In the genomic region with DNA sequence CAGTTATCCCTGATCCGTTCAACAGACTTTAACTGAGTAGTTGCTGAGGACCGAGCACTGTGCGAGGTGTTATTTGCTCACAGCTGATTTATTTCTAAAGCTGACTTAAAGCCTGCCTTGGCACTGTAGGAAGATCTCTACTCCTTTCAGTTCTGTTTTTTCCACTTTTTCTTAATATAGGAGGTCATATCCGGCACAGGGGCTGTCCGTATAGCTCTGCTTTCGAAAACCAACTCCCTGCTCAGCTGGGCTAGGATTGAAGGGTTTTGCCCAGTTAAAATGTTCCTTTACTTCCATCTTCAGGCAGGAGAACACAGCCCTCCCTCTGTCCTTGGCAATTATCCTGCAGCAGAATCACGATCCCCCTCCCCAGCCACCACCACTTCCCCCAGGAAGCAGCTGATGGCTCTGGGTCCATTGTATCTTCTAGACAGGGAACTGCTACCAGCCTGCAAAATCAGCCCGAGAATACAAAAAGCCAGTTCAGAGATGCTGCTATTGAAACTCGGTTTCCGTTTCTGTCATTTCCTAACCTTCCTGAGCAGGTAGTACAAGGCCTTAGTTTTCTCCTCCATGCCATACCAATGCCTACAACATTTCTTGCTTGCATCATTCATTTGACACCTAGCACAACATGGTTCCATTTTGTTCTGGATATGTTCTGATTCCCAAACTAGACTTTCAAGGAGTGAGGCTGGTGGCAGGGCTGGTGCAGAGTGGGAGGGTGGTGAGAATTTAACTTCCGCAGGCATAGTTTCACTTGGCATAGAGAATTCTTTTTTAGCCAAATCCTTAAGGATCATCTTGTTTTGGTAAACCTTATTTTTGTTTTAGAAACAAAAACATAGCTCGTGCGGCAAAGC, we compare ENCODE assay signal across 20 cellular contexts. TPM values are rescaled to one million over a fixed set of nuclear protein-coding genes. Genes with fewer than 3 reads are reported as not detected.
DNase-seq lines count a peak whose midpoint lies in the region; ATAC-seq and TF ChIP-seq lines count a peak whose summit lies in the region.
"Had no signal": no experiment of that assay in that cellular context is flagged by ENCODE, and none has a peak within 500 bp of the region (broad histone marks: within the 10 kb centered on the region; RNA-seq: fewer than 3 reads in every experiment).

No MANE protein-coding gene starts in this region.

- no peak overlapping the region for H3K4me3 ChIP-seq in PC-9
- H3K4me3 ChIP-seq: GM12878, lower lobe of right lung, neural progenitor cell had no signal

- CTCF ChIA-PET in PC-9 (lab: Charles Lee), result no interaction called here

- peaks cover 12% of the 10 kb centered on the region for H3K4me1 Mint-ChIP-seq in CD14-positive monocyte
- peaks cover 7% of the 10 kb centered on the region for H3K4me1 Mint-ChIP-seq in stimulated activated memory B cell treated with anti-CD40 and anti-IgM and Interleukin-4, amounts not matched to agents 10 μg/mL and 1 μg/mL and 100 μg/mL, for 72 hours

- H3K4me1 ChIP-seq in PC-9 (replicated peaks; ENCODE audit: insufficient read depth), result peaks cover 10% of the 10 kb centered on the region
- H3K4me1 ChIP-seq: BE2C, lower lobe of right lung had no signal

- H3K9me3 Mint-ChIP-seq in CD14-positive monocyte, result no peaks in the 10 kb centered on the region
- H3K9me3 Mint-ChIP-seq in stimulated activated memory B cell treated with anti-CD40 and anti-IgM and Interleukin-4, amounts not matched to agents 10 μg/mL and 1 μg/mL and 100 μg/mL, for 72 hours, result no peaks in the 10 kb centered on the region
- H3K9me3 Mint-ChIP-seq: activated T-cell treated with anti-CD3 and anti-CD28 coated beads, Interleukin-2, amount 50 U/mL, for 24 hours had no signal

- no peaks in the 10 kb centered on the region for H3K9me2 ChIP-seq in PC-9 (ENCODE audit: insufficient read depth)

- intact Hi-C loops in CD14-positive monocyte (cut with micrococcal nuclease) (no loop called here), PC-9 (cut with micrococcal nuclease; ENCODE audit: unreplicated experiment) (no loop called here)

- no peak overlapping the region for H3K4me2 ChIP-seq in PC-9
- H3K4me2 ChIP-seq: neural progenitor cell had no signal

- H3K27ac Mint-ChIP-seq in CD14-positive monocyte, result peak overlapping the region in 2 of 7 donors; percentile 3 to 55
- H3K27ac Mint-ChIP-seq in stimulated activated memory B cell treated with anti-CD40 and anti-IgM and Interleukin-4, amounts not matched to agents 10 μg/mL and 1 μg/mL and 100 μg/mL, for 72 hours, result no peak overlapping the region
- H3K27ac Mint-ChIP-seq: activated T-cell treated with anti-CD3 and anti-CD28 coated beads, Interleukin-2, amount 50 U/mL, for 24 hours; neural progenitor cell had no signal

- H3K27me3 ChIP-seq in PC-9 (ENCODE audit: insufficient read depth, low read depth), result no peaks in the 10 kb centered on the region
- H3K27me3 ChIP-seq: neural progenitor cell had no signal

- H3K36me3 Mint-ChIP-seq in CD14-positive monocyte, result no peaks in the 10 kb centered on the region
- H3K36me3 Mint-ChIP-seq in stimulated activated memory B cell treated with anti-CD40 and anti-IgM and Interleukin-4, amounts not matched to agents 10 μg/mL and 1 μg/mL and 100 μg/mL, for 72 hours, result no peaks in the 10 kb centered on the region
- H3K36me3 Mint-ChIP-seq: neural progenitor cell had no signal

- POLR2A ChIA-PET in PC-9 (lab: Charles Lee; ENCODE audit: unreplicated experiment), result interaction anchor here (0.6 kb wide), 1 partner anchor 77 kb away, joined by 6 read pairs; no protein-coding TSS in a partner anchor

- no peak for DNase-seq in CD14-positive monocyte (ENCODE audit: low spot score)
- peak; percentile 44 for DNase-seq in NOMO-1 treated with DMSO at 0.1 percent for 48 hours (lab: John Stamatoyannopoulos, UW; ENCODE audit: unreplicated experiment)
- peak in 8 of 61 donors; percentile 10 to 32 (median 18) for DNase-seq in caudate nucleus (lab: John Stamatoyannopoulos, UW)
- DNase-seq in NCI-H526 treated with DMSO at 0.1 percent for 48 hours (lab: John Stamatoyannopoulos, UW), result no peak
- no peak for DNase-seq in OCI-M2 (lab: John Stamatoyannopoulos, UW; ENCODE audit: unreplicated experiment)
- DNase-seq in PC-9, result no peak
- DNase-seq: activated naive CD4-positive, alpha-beta T cell; activated T-cell treated with anti-CD3 and anti-CD28 coated beads, Interleukin-2, amount 50 U/mL, for 24 hours; BE2C; cortex of kidney; H7; kidney; lower lobe of right lung; NCI-H1092; NCI-H1930; T-helper 1 cell had no signal

- no TSS peak for BruUV-seq in PC-9 (replicated peaks; lab: Mats Ljungman, UMichigan)

- no peaks in the 10 kb centered on the region for H3F3A ChIP-seq in PC-9 (ENCODE audit: insufficient read depth, low read depth)

- H2AFZ ChIP-seq in PC-9, result no peak overlapping the region

- H3K36me3 ChIP-seq in PC-9 (ENCODE audit: low read depth), result no peaks in the 10 kb centered on the region
- H3K36me3 ChIP-seq: BE2C, lower lobe of right lung, neural progenitor cell had no signal

- peak; percentile 37 for ATAC-seq in stimulated activated memory B cell treated with anti-CD40 and anti-IgM and Interleukin-4, amounts not matched to agents 10 μg/mL and 1 μg/mL and 100 μg/mL, for 72 hours
- ATAC-seq in HG03521 (IDR thresholded peaks at IDR 0.05; ENCODE audit: unreplicated experiment), result no peak
- ATAC-seq: GM12878, lower lobe of right lung had no signal

- TF ChIP-seq CTCF in CD14-positive monocyte (IDR thresholded peaks at IDR 0.05), result no peak
- no peak for TF ChIP-seq CTCF in PC-9 (conservative IDR thresholded peaks at IDR 0.05)

- H3K79me2 ChIP-seq in PC-9 (ENCODE audit: low read depth), result no peaks in the 10 kb centered on the region

- peak overlapping the region; percentile 75 to 84 for H3K4me3 Mint-ChIP-seq in CD14-positive monocyte
- no peak overlapping the region for H3K4me3 Mint-ChIP-seq in stimulated activated memory B cell treated with anti-CD40 and anti-IgM and Interleukin-4, amounts not matched to agents 10 μg/mL and 1 μg/mL and 100 μg/mL, for 72 hours
- H3K4me3 Mint-ChIP-seq: activated T-cell treated with anti-CD3 and anti-CD28 coated beads, Interleukin-2, amount 50 U/mL, for 24 hours; neural progenitor cell had no signal

- H3K9me3 ChIP-seq in PC-9 (ENCODE audit: insufficient read depth, low read depth), result no peaks in the 10 kb centered on the region
- H3K9me3 ChIP-seq: BE2C, lower lobe of right lung had no signal

- H3K27ac ChIP-seq in caudate nucleus (ENCODE audit: low read depth, low read length), result peak overlapping the region; percentile 71
- H3K27ac ChIP-seq in PC-9, result no peak overlapping the region
- H3K27ac ChIP-seq: lower lobe of right lung, neural progenitor cell had no signal

- no peaks in the 10 kb centered on the region for H4K20me1 ChIP-seq in PC-9 (ENCODE audit: insufficient read depth)

- peaks cover 4 to 8% (median 5%) of the 10 kb centered on the region in 3 donors for H3K27me3 Mint-ChIP-seq in CD14-positive monocyte (ENCODE audit: low read depth in 3 of 3)
- H3K27me3 Mint-ChIP-seq in stimulated activated memory B cell treated with anti-CD40 and anti-IgM and Interleukin-4, amounts not matched to agents 10 μg/mL and 1 μg/mL and 100 μg/mL, for 72 hours, result peaks cover 53% of the 10 kb centered on the region

RNA-seq across cellular contexts. Expression of a gene that starts 53.8 kb away (rescaled TPM):
- polyA plus RNA-seq in CD14-positive monocyte, result 1 to 10 TPM; 3.0 to 3.3 TPM
- total RNA-seq in PC-9 (2021), result 14.3 and 16.3 TPM in 2 replicates
